ENCODE assay signal across 14 cellular contexts in genomic region chr1:165443539-165444289, GRCh38. TPM values are rescaled to one million over a fixed set of nuclear protein-coding genes. Genes with fewer than 3 reads are reported as not detected.
DNase-seq lines count a peak whose midpoint lies in the region; ATAC-seq and TF ChIP-seq lines count a peak whose summit lies in the region.
"Had no signal": no experiment of that assay in that cellular context is flagged by ENCODE, and none has a peak within 500 bp of the region (broad histone marks: within the 10 kb centered on the region; RNA-seq: fewer than 3 reads in every experiment).

No MANE protein-coding gene starts in this region.

- H3K4me3 ChIP-seq in HUES6 (ENCODE audit: low read depth, low read length): peak overlapping the region; percentile 54
- H3K4me3 ChIP-seq in adipocyte (ENCODE audit: low read length): peak overlapping the region; percentile 72
- H3K4me3 ChIP-seq in iPS-15b (ENCODE audit: low read depth, low read length): peak overlapping the region; percentile 13
- H3K4me3 ChIP-seq: right lobe of liver had no signal

- no peaks in the 10 kb centered on the region for H3K36me3 ChIP-seq in HUES6 (ENCODE audit: control insufficient read depth, insufficient read depth, low read length)
- H3K36me3 ChIP-seq in adipocyte (ENCODE audit: control insufficient read depth, insufficient read depth, low read length, severe bottlenecking): no peaks in the 10 kb centered on the region
- no peaks in the 10 kb centered on the region for H3K36me3 ChIP-seq in iPS-15b (ENCODE audit: control insufficient read depth, insufficient read depth, low read length)
- H3K36me3 ChIP-seq: right lobe of liver had no signal

- H3K9ac ChIP-seq in HUES6 (ENCODE audit: low read length) (no peak overlapping the region), adipocyte (ENCODE audit: low read length) (no peak overlapping the region), iPS-15b (ENCODE audit: low read depth, low read length) (no peak overlapping the region)

- intact Hi-C loops in sciatic nerve (cut with DNase I): no loop called here

- no peak overlapping the region for H3K27ac ChIP-seq in HUES6 (ENCODE audit: low read depth, low read length)
- H3K27ac ChIP-seq: right lobe of liver had no signal

- no peak for TF ChIP-seq POLR2A in GM18505 (IDR thresholded peaks at IDR 0.05; ENCODE audit: borderline replicate concordance, extremely low read depth, insufficient read depth, insufficient read length)

- no peaks in the 10 kb centered on the region for H3K9me3 ChIP-seq in HUES6 (ENCODE audit: control insufficient read depth, insufficient read depth, low read depth, low read length)
- H3K9me3 ChIP-seq in adipocyte (ENCODE audit: control insufficient read depth, low read length): no peaks in the 10 kb centered on the region
- H3K9me3 ChIP-seq in iPS-15b (ENCODE audit: control insufficient read depth, insufficient read depth, low read length): no peaks in the 10 kb centered on the region
- H3K9me3 ChIP-seq: right lobe of liver had no signal

- H3K27me3 ChIP-seq in HUES6 (ENCODE audit: control insufficient read depth, insufficient read depth, low read length) (peaks cover 89% of the 10 kb centered on the region), adipocyte (replicated peaks; ENCODE audit: control insufficient read depth, insufficient read depth, low read length) (peaks cover 62% of the 10 kb centered on the region), iPS-15b (ENCODE audit: control insufficient read depth, insufficient read depth, low read length) (peaks cover 93% of the 10 kb centered on the region)
- H3K27me3 ChIP-seq: right lobe of liver had no signal

- H3K4me1 ChIP-seq in HUES6 (ENCODE audit: control insufficient read depth, insufficient read depth, low read length) (peaks cover 25% of the 10 kb centered on the region), adipocyte (ENCODE audit: control insufficient read depth, insufficient read depth, low read length) (peaks cover 9% of the 10 kb centered on the region), iPS-15b (ENCODE audit: control insufficient read depth, insufficient read depth, low read length) (peaks cover 16% of the 10 kb centered on the region)
- H3K4me1 ChIP-seq: right lobe of liver had no signal

- ATAC-seq in sciatic nerve: peak; percentile 55
- no peak for ATAC-seq in HG03108 (IDR thresholded peaks at IDR 0.05; ENCODE audit: unreplicated experiment)
- no peak for ATAC-seq in GM18505 (IDR thresholded peaks at IDR 0.05; ENCODE audit: unreplicated experiment)
- ATAC-seq in GM21360 (IDR thresholded peaks at IDR 0.05; ENCODE audit: unreplicated experiment): no peak

- no peak for DNase-seq in adipocyte (ENCODE audit: low read depth)
- DNase-seq in sciatic nerve (ENCODE audit: low spot score): no peak
- DNase-seq in AG08395 (ENCODE audit: low spot score): no peak
- DNase-seq: Calu3, IMR-90, kidney glomerular epithelial cell, NCI-H2029 treated with DMSO at 0.1 percent for 48 hours, right lobe of liver had no signal

RNA-seq across cellular contexts. Expression of gene RXRG, which starts 1.2 kb away (rescaled TPM):
- 11.9 TPM for total RNA-seq in sciatic nerve
- total RNA-seq: Calu3, endothelial cell of umbilical vein, IMR-90 had no signal

Comparison
In these comparisons a context has a peak if more than half of its experiments do, and no peak if none do; other contexts are left out.
1. H3K4me3 ChIP-seq: peak in every context shown above with its lines; median percentile 72 in adipocyte; 54 in HUES6; 13 in iPS-15b.